ENCODE assay signal across 16 cellular contexts in the genomic region with DNA sequence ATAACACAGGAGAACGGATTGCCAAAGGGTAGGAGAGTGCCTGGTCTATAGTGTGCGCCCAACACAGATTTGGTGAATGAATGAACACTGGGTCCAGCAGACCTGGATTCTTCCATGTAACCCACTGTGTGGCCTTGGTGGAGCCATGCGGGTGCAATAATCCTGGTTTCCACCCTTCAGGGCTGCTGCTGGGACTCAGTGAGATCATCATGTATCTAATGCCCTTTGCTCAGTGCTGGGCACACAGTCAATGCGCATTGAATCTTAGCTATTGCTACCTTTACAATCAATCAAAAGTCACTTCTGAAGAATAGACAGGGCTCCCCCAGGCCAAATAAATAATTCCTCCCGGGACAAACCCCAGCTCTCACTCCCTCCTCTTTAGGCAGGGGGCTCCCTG. TPM values are rescaled to one million over a fixed set of nuclear protein-coding genes. Genes with fewer than 3 reads are reported as not detected.
A peak's percentile ranks its signal among the peaks of the same experiment; 100 is the strongest.
DNase-seq lines count a peak whose midpoint lies in the region; ATAC-seq and TF ChIP-seq lines count a peak whose summit lies in the region.
"Had no signal": no experiment of that assay in that cellular context is flagged by ENCODE, and none has a peak within 500 bp of the region (broad histone marks: within the 10 kb centered on the region; RNA-seq: fewer than 3 reads in every experiment).

No MANE protein-coding gene starts in this region.

- H3K4me1 Mint-ChIP-seq in CD8-positive, alpha-beta memory T cell, result peaks cover 51 to 69% (median 59%) of the 10 kb centered on the region in 3 donors
- H3K4me1 Mint-ChIP-seq in activated T-helper 1 cell treated with anti-CD3 and anti-CD28 coated beads, Interleukin-12 subunit alpha, Interleukin-12 subunit beta, Interleukin-2, Interleukin-4 antibody, amounts not matched to agents 30 ng/mL and 10 ng/mL and 1 ng/mL, durations not matched to agents 14 hours and 24 hours and 36 hours (ENCODE audit: low read depth), result peaks cover 55% of the 10 kb centered on the region

- H3K4me3 Mint-ChIP-seq in CD8-positive, alpha-beta memory T cell, result peak overlapping the region; percentile 17 to 78 (median 71)
- peak overlapping the region; percentile 45 for H3K4me3 Mint-ChIP-seq in activated T-helper 1 cell treated with anti-CD3 and anti-CD28 coated beads, Interleukin-12 subunit alpha, Interleukin-12 subunit beta, Interleukin-2, Interleukin-4 antibody, amounts not matched to agents 30 ng/mL and 10 ng/mL and 1 ng/mL, durations not matched to agents 14 hours and 24 hours and 36 hours

- peak overlapping the region; percentile 93 for H3K4ac ChIP-seq in mesendoderm (ENCODE audit: low read depth, low read length)

- no peaks in the 10 kb centered on the region for H3K79me2 ChIP-seq in mesendoderm (ENCODE audit: control insufficient read depth, insufficient read depth, low read length)

- peak overlapping the region; percentile 44 for H3K9ac ChIP-seq in mesendoderm (ENCODE audit: low read length)

- intact Hi-C loops in A673 (cut with micrococcal nuclease; ENCODE audit: unreplicated experiment), result no loop called here
- intact Hi-C loops in activated T-helper 1 cell treated with anti-CD3 and anti-CD28 coated beads, Interleukin-12 subunit alpha, Interleukin-12 subunit beta, Interleukin-2, Interleukin-4 antibody, amounts not matched to agents 30 ng/mL and 10 ng/mL and 1 ng/mL, durations not matched to agents 14 hours and 24 hours and 36 hours (cut with micrococcal nuclease), result no loop called here

- H3K23ac ChIP-seq in mesendoderm (ENCODE audit: low read length), result no peak overlapping the region

- POLR2A ChIA-PET in A673 (lab: Charles Lee; ENCODE audit: low non-redundant PET), result no interaction called here
- POLR2A ChIA-PET in CD8-positive, alpha-beta memory T cell (lab: Charles Lee), result no interaction called here

- DNase-seq in A673 (ENCODE audit: low spot score) (no peak), mesendoderm (no peak), upper lobe of left lung (no peak), NCI-H774 (lab: John Stamatoyannopoulos, UW) (no peak), NCI-H69 (lab: John Stamatoyannopoulos, UW) (no peak)
- no peak for DNase-seq in CD8-positive, alpha-beta memory T cell
- DNase-seq in activated T-helper 1 cell treated with anti-CD3 and anti-CD28 coated beads, Interleukin-12 subunit alpha, Interleukin-12 subunit beta, Interleukin-2, Interleukin-4 antibody, amounts not matched to agents 30 ng/mL and 10 ng/mL and 1 ng/mL, durations not matched to agents 14 hours and 24 hours and 36 hours (ENCODE audit: low spot score), result no peak
- DNase-seq: GF-D8, lower lobe of right lung, NCI-H1694, NCI-H446 treated with DMSO at 0.1 percent for 48 hours had no signal

- no peak overlapping the region for H4K5ac ChIP-seq in mesendoderm (ENCODE audit: low read length)

- TF ChIP-seq CTCF in A673 (conservative IDR thresholded peaks at IDR 0.05; ENCODE audit: low read depth, low read length), result no peak
- no peak for TF ChIP-seq CTCF in upper lobe of left lung (IDR thresholded peaks at IDR 0.05)

- WGBS in mesendoderm (ENCODE audit: extremely low coverage, insufficient coverage, low lambda C conversion rate), result no CpG with 5 or more reads among the region's 5 CpGs
- 74 to 90% methylated on average over 5 of the region's 5 CpGs for WGBS in upper lobe of left lung, 2 donors

- H3K4me2 ChIP-seq in mesendoderm (ENCODE audit: low read length), result no peak overlapping the region

- H3K27ac ChIP-seq in A673 (ENCODE audit: low read depth, low read length, poor library complexity, severe bottlenecking) (peak overlapping the region; percentile 42), mesendoderm (ENCODE audit: low read depth, low read length) (no peak overlapping the region), upper lobe of left lung (no peak overlapping the region)
- no peak overlapping the region for H3K27ac ChIP-seq in CD8-positive, alpha-beta memory T cell (ENCODE audit: low read depth, low read length)
- H3K27ac ChIP-seq: gastroesophageal sphincter, lower lobe of right lung had no signal

- H3K4me1 ChIP-seq in A673 (ENCODE audit: insufficient read depth, low read length, poor library complexity, severe bottlenecking), result peaks cover 24% of the 10 kb centered on the region
- H3K4me1 ChIP-seq in CD8-positive, alpha-beta memory T cell (ENCODE audit: insufficient read depth, low read length), result peaks cover 67% of the 10 kb centered on the region
- peaks cover 20% of the 10 kb centered on the region for H3K4me1 ChIP-seq in mesendoderm (ENCODE audit: control insufficient read depth, low read depth, low read length)
- peaks cover 6 to 10% (median 7%) of the 10 kb centered on the region in 4 donors for H3K4me1 ChIP-seq in upper lobe of left lung

- no peak for TF ChIP-seq EP300 in upper lobe of left lung (IDR thresholded peaks at IDR 0.05)

- peak overlapping the region; percentile 87 for H3K56ac ChIP-seq in mesendoderm (ENCODE audit: low read length)

- no peak overlapping the region for H2BK15ac ChIP-seq in mesendoderm (replicated peaks; ENCODE audit: low read depth)

- H3K27me3 ChIP-seq in A673 (replicated peaks; ENCODE audit: insufficient read depth, low read depth, low read length, poor library complexity), result no peaks in the 10 kb centered on the region
- H3K27me3 ChIP-seq in CD8-positive, alpha-beta memory T cell (ENCODE audit: insufficient read depth, low read length, poor library complexity, severe bottlenecking), result no peaks in the 10 kb centered on the region
- H3K27me3 ChIP-seq in mesendoderm (ENCODE audit: insufficient read depth, low read length, poor library complexity), result no peaks in the 10 kb centered on the region
- H3K27me3 ChIP-seq in upper lobe of left lung, result no peaks in the 10 kb centered on the region
- H3K27me3 ChIP-seq: gastroesophageal sphincter had no signal

- no peaks in the 10 kb centered on the region for H3K36me3 ChIP-seq in A673 (ENCODE audit: insufficient read depth, low read length, poor library complexity, severe bottlenecking)
- no peaks in the 10 kb centered on the region for H3K36me3 ChIP-seq in CD8-positive, alpha-beta memory T cell (ENCODE audit: insufficient read depth, low read length)
- no peaks in the 10 kb centered on the region for H3K36me3 ChIP-seq in mesendoderm (ENCODE audit: control insufficient read depth, insufficient read depth, low read length)
- H3K36me3 ChIP-seq in upper lobe of left lung, result no peaks in the 10 kb centered on the region
- H3K36me3 ChIP-seq: gastroesophageal sphincter, lower lobe of right lung had no signal

- no peaks in the 10 kb centered on the region for H3K36me3 Mint-ChIP-seq in CD8-positive, alpha-beta memory T cell
- no peaks in the 10 kb centered on the region for H3K36me3 Mint-ChIP-seq in activated T-helper 1 cell treated with anti-CD3 and anti-CD28 coated beads, Interleukin-12 subunit alpha, Interleukin-12 subunit beta, Interleukin-2, Interleukin-4 antibody, amounts not matched to agents 30 ng/mL and 10 ng/mL and 1 ng/mL, durations not matched to agents 14 hours and 24 hours and 36 hours (ENCODE audit: low read depth)
- H3K36me3 Mint-ChIP-seq: immature natural killer cell had no signal

- CTCF ChIA-PET in A673 (lab: Charles Lee), result no interaction called here
- CTCF ChIA-PET in CD8-positive, alpha-beta memory T cell (lab: Charles Lee), result interaction anchor here (2.2 kb wide), 1 partner anchor 27 kb away, joined by 10 read pairs; no protein-coding TSS in a partner anchor

- H4K8ac ChIP-seq in mesendoderm (ENCODE audit: low read depth, low read length), result no peak overlapping the region

- ATAC-seq in upper lobe of left lung (ENCODE audit: low FRiP score in 2 of 2) (no peak), HG03378 (IDR thresholded peaks at IDR 0.05; ENCODE audit: unreplicated experiment) (no peak)
- ATAC-seq: gastroesophageal sphincter had no signal

- H2BK5ac ChIP-seq in mesendoderm (ENCODE audit: low read length), result peak overlapping the region; percentile 6

- H3K79me1 ChIP-seq in mesendoderm (ENCODE audit: low read length), result peaks cover 4% of the 10 kb centered on the region

- H2AK5ac ChIP-seq in mesendoderm (ENCODE audit: low read length), result peak overlapping the region; percentile 1

- BruUV-seq in A673 (replicated peaks; lab: Mats Ljungman, UMichigan), result no TSS peak

- H3K4me3 ChIP-seq in A673 (ENCODE audit: low read depth, low read length, poor library complexity, severe bottlenecking) (no peak overlapping the region), mesendoderm (ENCODE audit: low read length) (no peak overlapping the region), upper lobe of left lung (no peak overlapping the region)
- H3K4me3 ChIP-seq in CD8-positive, alpha-beta memory T cell (ENCODE audit: low read length), result peak overlapping the region; percentile 32
- H3K4me3 ChIP-seq: gastroesophageal sphincter, lower lobe of right lung had no signal

- H3K27me3 Mint-ChIP-seq in CD8-positive, alpha-beta memory T cell, result no peaks in the 10 kb centered on the region
- peaks cover 48% of the 10 kb centered on the region for H3K27me3 Mint-ChIP-seq in activated T-helper 1 cell treated with anti-CD3 and anti-CD28 coated beads, Interleukin-12 subunit alpha, Interleukin-12 subunit beta, Interleukin-2, Interleukin-4 antibody, amounts not matched to agents 30 ng/mL and 10 ng/mL and 1 ng/mL, durations not matched to agents 14 hours and 24 hours and 36 hours (ENCODE audit: insufficient read depth)

- H3K18ac ChIP-seq in mesendoderm (ENCODE audit: low read length), result peak overlapping the region; percentile 81

- peaks cover 0 to 2% (median 0%) of the 10 kb centered on the region in 5 donors for H3K9me3 Mint-ChIP-seq in CD8-positive, alpha-beta memory T cell
- H3K9me3 Mint-ChIP-seq in activated T-helper 1 cell treated with anti-CD3 and anti-CD28 coated beads, Interleukin-12 subunit alpha, Interleukin-12 subunit beta, Interleukin-2, Interleukin-4 antibody, amounts not matched to agents 30 ng/mL and 10 ng/mL and 1 ng/mL, durations not matched to agents 14 hours and 24 hours and 36 hours, result no peaks in the 10 kb centered on the region
- H3K9me3 Mint-ChIP-seq: activated T-helper 2 cell treated with anti-CD3 and anti-CD28 coated beads, Interferon-gamma antibody, Interleukin-2, Interleukin-4, amounts not matched to agents 10 μg/mL and 5 μg/mL and 100 μg/mL, durations not matched to agents 14 hours and 24 hours and 36 hours; immature natural killer cell; nephron had no signal

- H3K9me3 ChIP-seq in A673 (ENCODE audit: low read depth, low read length, poor library complexity, severe bottlenecking), result no peaks in the 10 kb centered on the region
- H3K9me3 ChIP-seq in CD8-positive, alpha-beta memory T cell (ENCODE audit: low read length), result no peaks in the 10 kb centered on the region
- no peaks in the 10 kb centered on the region for H3K9me3 ChIP-seq in upper lobe of left lung
- H3K9me3 ChIP-seq: gastroesophageal sphincter, lower lobe of right lung had no signal

- peak overlapping the region; percentile 52 to 93 (median 84) for H3K27ac Mint-ChIP-seq in CD8-positive, alpha-beta memory T cell
- peak overlapping the region; percentile 36 for H3K27ac Mint-ChIP-seq in activated T-helper 1 cell treated with anti-CD3 and anti-CD28 coated beads, Interleukin-12 subunit alpha, Interleukin-12 subunit beta, Interleukin-2, Interleukin-4 antibody, amounts not matched to agents 30 ng/mL and 10 ng/mL and 1 ng/mL, durations not matched to agents 14 hours and 24 hours and 36 hours
- H3K27ac Mint-ChIP-seq: activated T-helper 2 cell treated with anti-CD3 and anti-CD28 coated beads, Interferon-gamma antibody, Interleukin-2, Interleukin-4, amounts not matched to agents 10 μg/mL and 5 μg/mL and 100 μg/mL, durations not matched to agents 14 hours and 24 hours and 36 hours; immature natural killer cell; nephron had no signal

- peak overlapping the region; percentile 23 for H2BK120ac ChIP-seq in mesendoderm (ENCODE audit: low read depth, low read length)

- no peak for TF ChIP-seq POLR2A in upper lobe of left lung (IDR thresholded peaks at IDR 0.05)

RNA-seq across cellular contexts. Expression of a gene that starts 5.8 kb away (rescaled TPM):
- total RNA-seq in A673 (2021), result 70.5 and 91.6 TPM in 2 replicates
- not detected for total RNA-seq in CD8-positive, alpha-beta memory T cell
- not detected for polyA plus RNA-seq in CD8-positive, alpha-beta memory T cell
- total RNA-seq in activated T-helper 1 cell treated with anti-CD3 and anti-CD28 coated beads, Interleukin-12 subunit alpha, Interleukin-12 subunit beta, Interleukin-2, Interleukin-4 antibody, amounts not matched to agents 30 ng/mL and 10 ng/mL and 1 ng/mL, durations not matched to agents 14 hours and 24 hours and 36 hours, result not detected in 2 replicates
- polyA plus RNA-seq in mesendoderm (2013, experiment 1 of 2), result 78.4 TPM
- 74.3 TPM for polyA plus RNA-seq in mesendoderm (2013, experiment 2 of 2)
- 10 to 100 TPM; 21.0 to 66.3 (median 38.7) TPM for total RNA-seq in upper lobe of left lung
- total RNA-seq: activated T-helper 2 cell treated with anti-CD3 and anti-CD28 coated beads, Interferon-gamma antibody, Interleukin-2, Interleukin-4, amounts not matched to agents 10 μg/mL and 5 μg/mL and 100 μg/mL, durations not matched to agents 14 hours and 24 hours and 36 hours had no signal
- polyA plus RNA-seq: immature natural killer cell had no signal

RNA-seq across cellular contexts. Expression of a gene that starts 50.7 kb away (rescaled TPM):
- total RNA-seq in A673 (2021), result 5.2 and 5.8 TPM in 2 replicates
- 1 to 10 TPM; 6.8 to 7.8 TPM for total RNA-seq in CD8-positive, alpha-beta memory T cell
- polyA plus RNA-seq in CD8-positive, alpha-beta memory T cell, result 12.7 TPM
- 7.9 and 11.2 TPM in 2 replicates for total RNA-seq in activated T-helper 1 cell treated with anti-CD3 and anti-CD28 coated beads, Interleukin-12 subunit alpha, Interleukin-12 subunit beta, Interleukin-2, Interleukin-4 antibody, amounts not matched to agents 30 ng/mL and 10 ng/mL and 1 ng/mL, durations not matched to agents 14 hours and 24 hours and 36 hours
- 27.7 TPM for polyA plus RNA-seq in mesendoderm (2013, experiment 1 of 2)
- polyA plus RNA-seq in mesendoderm (2013, experiment 2 of 2), result 26.7 TPM
- total RNA-seq in upper lobe of left lung, result 10 to 100 TPM in 4 of 6 donors, 1 to 10 TPM in 2; 3.5 to 70.2 (median 12.6) TPM

Comparison
In these comparisons a context has a peak if more than half of its experiments do, and no peak if none do; other contexts are left out.
1. RNA of a gene that starts 5.8 kb away (total RNA-seq): 70.5 to 91.6 TPM in A673 and 21.0 to 66.3 TPM in upper lobe of left lung; not detected in activated T-helper 1 cell treated with anti-CD3 and anti-CD28 coated beads, Interleukin-12 subunit alpha, Interleukin-12 subunit beta, Interleukin-2, Interleukin-4 antibody, amounts not matched to agents 30 ng/mL and 10 ng/mL and 1 ng/mL, durations not matched to agents 14 hours and 24 hours and 36 hours and not detected in CD8-positive, alpha-beta memory T cell; every median in the first group is over 10 times any median in the second.